Comparison of ENCODE assay signal across 17 cellular contexts in genomic region chr2:29443627-29444026, GRCh38.
DNase-seq lines count a peak whose midpoint lies in the region; ATAC-seq, FAIRE-seq and TF ChIP-seq lines count a peak whose summit lies in the region.
"Had no signal": no experiment of that assay in that cellular context is flagged by ENCODE, and none has a peak within 500 bp of the region (broad histone marks: within the 10 kb centered on the region; RNA-seq: fewer than 3 reads in every experiment).

No MANE protein-coding gene starts in this region.

- CTCF ChIA-PET in PC-3 (lab: Charles Lee), result no interaction called here
- CTCF ChIA-PET in CD8-positive, alpha-beta memory T cell (lab: Charles Lee), result no interaction called here
- CTCF ChIA-PET in naive thymus-derived CD4-positive, alpha-beta T cell (lab: Charles Lee), result no interaction called here

- H4K20me1 ChIP-seq in PC-3 (ENCODE audit: low read length) (no peaks in the 10 kb centered on the region), keratinocyte (ENCODE audit: control insufficient read depth, extremely low read depth, insufficient read depth, low read length) (no peaks in the 10 kb centered on the region)

- POLR2A ChIA-PET in PC-3 (lab: Charles Lee; ENCODE audit: unreplicated experiment), result no interaction called here
- POLR2A ChIA-PET in CD8-positive, alpha-beta memory T cell (lab: Charles Lee), result no interaction called here
- POLR2A ChIA-PET in naive thymus-derived CD4-positive, alpha-beta T cell (lab: Charles Lee), result no interaction called here

- DNase-seq in NCI-H1092 treated with DMSO at 0.1 percent for 48 hours (lab: John Stamatoyannopoulos, UW) (peak; percentile 32), NCI-H1092 (lab: John Stamatoyannopoulos, UW) (no peak), GDM1 (lab: John Stamatoyannopoulos, UW) (peak; percentile 22), PC-3 (peak; percentile 90), keratinocyte (ENCODE audit: low read depth, low spot score) (peak; percentile 49)
- DNase-seq in CD8-positive, alpha-beta memory T cell, result no peak
- DNase-seq in activated T-cell treated with anti-CD3 and anti-CD28 coated beads, Interleukin-2, amount 50 U/mL, for 1 hour, result no peak
- DNase-seq in naive thymus-derived CD4-positive, alpha-beta T cell, result no peak
- DNase-seq: activated B cell treated with CpG ODN at 0.5 μM for 24 hours; activated naive CD4-positive, alpha-beta T cell; CD8-positive, alpha-beta T cell; dorsolateral prefrontal cortex; MV-4-11 had no signal

- intact Hi-C loops in PC-3 (cut with micrococcal nuclease), result no loop called here
- intact Hi-C loops in naive thymus-derived CD4-positive, alpha-beta T cell (cut with micrococcal nuclease), result no loop called here

- H3K9ac ChIP-seq in PC-3 (ENCODE audit: low read length) (no peak overlapping the region; the same call in 1 of the 2 replicates), keratinocyte (ENCODE audit: control insufficient read depth, extremely low read depth, insufficient read depth, low read length) (no peak overlapping the region)

- H3K9me3 Mint-ChIP-seq in CD8-positive, alpha-beta memory T cell, result no peaks in the 10 kb centered on the region
- no peaks in the 10 kb centered on the region for H3K9me3 Mint-ChIP-seq in naive thymus-derived CD4-positive, alpha-beta T cell
- H3K9me3 Mint-ChIP-seq: activated B cell treated with CpG ODN at 0.5 μM for 24 hours; CD8-positive, alpha-beta T cell; natural killer cell treated with Interleukin-12 subunit alpha and Interleukin-12 subunit beta and Interleukin-15 and Interleukin-18, amount 100 ng/mL, for 72 hours had no signal

- no peaks in the 10 kb centered on the region for H3F3A ChIP-seq in PC-3 (ENCODE audit: low read length, unreplicated experiment)

- H2AFZ ChIP-seq in PC-3 (ENCODE audit: low read length), result peak overlapping the region; percentile 48
- peak overlapping the region; percentile 61 for H2AFZ ChIP-seq in keratinocyte (ENCODE audit: control insufficient read depth, low read length)

- H3K27me3 ChIP-seq in PC-3 (ENCODE audit: low read length) (no peaks in the 10 kb centered on the region), keratinocyte (ENCODE audit: control insufficient read depth, extremely low read depth, insufficient read depth, low read length) (no peaks in the 10 kb centered on the region)
- H3K27me3 ChIP-seq in CD8-positive, alpha-beta memory T cell (ENCODE audit: insufficient read depth, low read length, poor library complexity, severe bottlenecking), result no peaks in the 10 kb centered on the region
- no peaks in the 10 kb centered on the region for H3K27me3 ChIP-seq in naive thymus-derived CD4-positive, alpha-beta T cell (ENCODE audit: control insufficient read depth in 2 of 2, insufficient read depth in 2 of 2, low read length in 2 of 2)
- H3K27me3 ChIP-seq: suprapubic skin had no signal

- no TSS peak for BruUV-seq in PC-3 (replicated peaks; lab: Mats Ljungman, UMichigan)

- H3K27ac ChIP-seq in PC-3 (ENCODE audit: low read length) (peak overlapping the region; percentile 80), keratinocyte (ENCODE audit: control insufficient read depth, insufficient read depth, low read length) (peak overlapping the region; percentile 22)
- H3K27ac ChIP-seq in CD8-positive, alpha-beta memory T cell (ENCODE audit: low read depth, low read length), result no peak overlapping the region
- H3K27ac ChIP-seq in naive thymus-derived CD4-positive, alpha-beta T cell (ENCODE audit: low read depth, low read length), result no peak overlapping the region
- H3K27ac ChIP-seq: dorsolateral prefrontal cortex, suprapubic skin had no signal

- H3K36me3 Mint-ChIP-seq in CD8-positive, alpha-beta memory T cell, result no peaks in the 10 kb centered on the region
- H3K36me3 Mint-ChIP-seq in naive thymus-derived CD4-positive, alpha-beta T cell, result no peaks in the 10 kb centered on the region
- H3K36me3 Mint-ChIP-seq: CD8-positive, alpha-beta T cell; natural killer cell treated with Interleukin-12 subunit alpha and Interleukin-12 subunit beta and Interleukin-15 and Interleukin-18, amount 100 ng/mL, for 72 hours had no signal

- H3K9me2 ChIP-seq in PC-3 (replicated peaks; ENCODE audit: low read length), result no peaks in the 10 kb centered on the region

- H3K4me1 ChIP-seq in PC-3 (ENCODE audit: insufficient read depth, low read length) (peaks cover 24% of the 10 kb centered on the region), keratinocyte (ENCODE audit: control insufficient read depth, extremely low read depth, insufficient read depth, low read length) (peaks cover 13% of the 10 kb centered on the region)
- H3K4me1 ChIP-seq in CD8-positive, alpha-beta memory T cell (ENCODE audit: insufficient read depth, low read length), result no peaks in the 10 kb centered on the region
- H3K4me1 ChIP-seq in naive thymus-derived CD4-positive, alpha-beta T cell (ENCODE audit: control insufficient read depth in 2 of 2, insufficient read depth in 2 of 2, low read length in 2 of 2), result no peaks in the 10 kb centered on the region
- H3K4me1 ChIP-seq: suprapubic skin had no signal

- FAIRE-seq in keratinocyte (lab: Jason Lieb, UNC), result peak; percentile 80
- FAIRE-seq: A204.1 had no signal

- H3K36me3 ChIP-seq in PC-3 (ENCODE audit: low read depth, low read length), result no peaks in the 10 kb centered on the region
- no peaks in the 10 kb centered on the region for H3K36me3 ChIP-seq in keratinocyte (ENCODE audit: control insufficient read depth in 2 of 2, extremely low read depth in 1 of 2, insufficient read depth in 2 of 2, low read length in 2 of 2)
- H3K36me3 ChIP-seq in CD8-positive, alpha-beta memory T cell (ENCODE audit: insufficient read depth, low read length), result no peaks in the 10 kb centered on the region
- no peaks in the 10 kb centered on the region for H3K36me3 ChIP-seq in naive thymus-derived CD4-positive, alpha-beta T cell (ENCODE audit: control insufficient read depth in 2 of 3, insufficient read depth in 3 of 3, low read length in 3 of 3)
- H3K36me3 ChIP-seq: suprapubic skin had no signal

- H3K79me2 ChIP-seq in PC-3 (ENCODE audit: low read length), result no peaks in the 10 kb centered on the region
- no peaks in the 10 kb centered on the region for H3K79me2 ChIP-seq in keratinocyte (ENCODE audit: control insufficient read depth, insufficient read depth, low read length)

- TF ChIP-seq CTCF in PC-3 (conservative IDR thresholded peaks at IDR 0.05; ENCODE audit: low read depth, low read length) (no peak), keratinocyte (optimal IDR thresholded peaks at IDR 0.05 in 1 of 3, IDR thresholded peaks at IDR 0.05 in 1 of 3, conservative IDR thresholded peaks at IDR 0.05 in 1 of 3; ENCODE audit: extremely low read depth in 1 of 3, insufficient read depth in 2 of 3, low read length in 3 of 3) (no peak)

- no peaks in the 10 kb centered on the region for H3K4me1 Mint-ChIP-seq in CD8-positive, alpha-beta memory T cell
- H3K4me1 Mint-ChIP-seq in naive thymus-derived CD4-positive, alpha-beta T cell, result no peaks in the 10 kb centered on the region
- H3K4me1 Mint-ChIP-seq: activated B cell treated with CpG ODN at 0.5 μM for 24 hours had no signal

- peak; percentile 98 for ATAC-seq in PC-3
- no peak for ATAC-seq in naive thymus-derived CD4-positive, alpha-beta T cell
- ATAC-seq: CD8-positive, alpha-beta T cell; natural killer cell treated with Interleukin-12 subunit alpha and Interleukin-12 subunit beta and Interleukin-15 and Interleukin-18, amount 100 ng/mL, for 72 hours had no signal

- H3K4me3 Mint-ChIP-seq in CD8-positive, alpha-beta memory T cell, result no peak overlapping the region
- H3K4me3 Mint-ChIP-seq in naive thymus-derived CD4-positive, alpha-beta T cell, result no peak overlapping the region
- H3K4me3 Mint-ChIP-seq: activated B cell treated with CpG ODN at 0.5 μM for 24 hours; CD8-positive, alpha-beta T cell; natural killer cell treated with Interleukin-12 subunit alpha and Interleukin-12 subunit beta and Interleukin-15 and Interleukin-18, amount 100 ng/mL, for 72 hours had no signal

- no peaks in the 10 kb centered on the region for H3K9me3 ChIP-seq in PC-3 (ENCODE audit: low read length)
- no peaks in the 10 kb centered on the region for H3K9me3 ChIP-seq in keratinocyte (ENCODE audit: control insufficient read depth, low read depth, low read length)
- H3K9me3 ChIP-seq in CD8-positive, alpha-beta memory T cell (ENCODE audit: low read length), result no peaks in the 10 kb centered on the region
- no peaks in the 10 kb centered on the region for H3K9me3 ChIP-seq in naive thymus-derived CD4-positive, alpha-beta T cell (ENCODE audit: control insufficient read depth in 2 of 3, low read length in 3 of 3)
- H3K9me3 ChIP-seq: suprapubic skin had no signal

- no peak overlapping the region for H3K27ac Mint-ChIP-seq in CD8-positive, alpha-beta memory T cell
- H3K27ac Mint-ChIP-seq in naive thymus-derived CD4-positive, alpha-beta T cell, result no peak overlapping the region
- H3K27ac Mint-ChIP-seq: activated B cell treated with CpG ODN at 0.5 μM for 24 hours; CD8-positive, alpha-beta T cell; natural killer cell treated with Interleukin-12 subunit alpha and Interleukin-12 subunit beta and Interleukin-15 and Interleukin-18, amount 100 ng/mL, for 72 hours had no signal

- peaks cover 14 to 40% of the 10 kb centered on the region in 2 donors for H3K27me3 Mint-ChIP-seq in CD8-positive, alpha-beta memory T cell
- peaks cover 0 to 28% (median 10%) of the 10 kb centered on the region in 5 donors for H3K27me3 Mint-ChIP-seq in naive thymus-derived CD4-positive, alpha-beta T cell

- H3K4me3 ChIP-seq in PC-3 (ENCODE audit: low read length) (peak overlapping the region; percentile 22; the same call in 1 of the 2 replicates), keratinocyte (ENCODE audit: control insufficient read depth in 2 of 3, extremely low read depth in 1 of 3, insufficient read depth in 2 of 3, low read depth in 1 of 3, low read length in 3 of 3) (no peak overlapping the region)
- H3K4me3 ChIP-seq in CD8-positive, alpha-beta memory T cell (ENCODE audit: low read length), result no peak overlapping the region
- no peak overlapping the region for H3K4me3 ChIP-seq in naive thymus-derived CD4-positive, alpha-beta T cell (ENCODE audit: low read length)
- H3K4me3 ChIP-seq: dorsolateral prefrontal cortex, lung, suprapubic skin had no signal

- dilution Hi-C loops in keratinocyte (cut with MboI; ENCODE audit: extremely low pct_ligation_motif_present, low sequenced_read_pairs), result no loop called here

- peak overlapping the region; percentile 79 for H3K4me2 ChIP-seq in PC-3 (ENCODE audit: low read length)
- H3K4me2 ChIP-seq in keratinocyte (ENCODE audit: control insufficient read depth, extremely low read depth, insufficient read depth, low read depth, low read length), result peak overlapping the region; percentile 29

- H3K9me1 ChIP-seq in keratinocyte (ENCODE audit: control insufficient read depth, extremely low read depth, insufficient read depth, low read length), result no peaks in the 10 kb centered on the region

Comparison
In these comparisons a context has a peak if more than half of its experiments do, and no peak if none do; other contexts are left out.
1. DNase-seq: peak in NCI-H1092 treated with DMSO at 0.1 percent for 48 hours (single experiment), GDM1 (single experiment), PC-3 (single experiment) and keratinocyte (single experiment); none in NCI-H1092 (single experiment), CD8-positive, alpha-beta memory T cell (0 of 5), activated T-cell treated with anti-CD3 and anti-CD28 coated beads, Interleukin-2, amount 50 U/mL, for 1 hour (single experiment) and naive thymus-derived CD4-positive, alpha-beta T cell (0 of 9).
2. H3K27ac ChIP-seq: peak in PC-3 (single experiment) and keratinocyte (single experiment); none in CD8-positive, alpha-beta memory T cell (single experiment) and naive thymus-derived CD4-positive, alpha-beta T cell (single experiment).